In the genomic region with DNA sequence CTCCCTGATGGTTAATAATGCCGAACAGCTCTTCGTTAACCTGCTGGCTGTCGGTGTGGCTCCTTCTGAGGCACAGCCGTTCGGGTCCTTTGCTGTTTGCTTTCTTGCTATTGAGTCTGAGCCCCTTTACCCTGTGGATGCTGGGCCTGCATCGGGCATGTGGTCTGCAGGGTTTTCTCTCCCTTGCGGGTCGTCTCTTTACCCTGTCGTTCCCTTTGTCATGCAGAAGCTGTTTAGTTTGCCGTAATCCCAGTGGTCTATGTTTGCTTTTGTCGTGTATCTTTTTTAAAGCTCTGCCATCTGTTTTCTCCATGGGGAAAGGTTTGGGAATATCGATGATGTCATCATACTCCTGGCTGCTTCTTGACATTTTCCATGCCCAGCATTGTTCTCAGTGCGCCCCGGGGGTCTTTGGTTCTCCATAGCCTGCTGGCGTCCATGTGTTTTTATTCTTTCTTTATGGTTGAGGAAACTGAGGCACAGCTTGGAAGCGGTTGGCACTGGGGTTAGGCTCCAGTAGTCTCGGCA, we compare ENCODE assay signal across 13 cellular contexts.
"Had no signal": no experiment of that assay in that cellular context is flagged by ENCODE, and none has a peak within 500 bp of the region (broad histone marks: within the 10 kb centered on the region; RNA-seq: fewer than 3 reads in every experiment).

No MANE protein-coding gene starts in this region.

- H3K4me3 Mint-ChIP-seq: activated B cell treated with CpG ODN at 0.5 μM for 24 hours; activated CD4-positive, alpha-beta T cell treated with anti-CD3 and anti-CD28 coated beads, Interleukin-2, amount 10 ng/mL, durations not matched to agents 24 days and 14 days; activated naive CD4-positive, alpha-beta T cell treated with anti-CD3 and anti-CD28 coated beads, Interleukin-2, amount 50 U/mL, for 24 hours; dendritic cell treated with granulocyte-macrophage colony-stimulating factor and Interleukin-4, amounts not matched to agents 40 ng/mL and 50 ng/mL, for 4 days; effector memory CD8-positive, alpha-beta T cell; nephron progenitor cell had no signal

- H3K36me3 ChIP-seq: ovary, thoracic aorta had no signal

- H3K27me3 ChIP-seq: ovary, stomach had no signal

- H3K9me3 Mint-ChIP-seq: activated B cell treated with CpG ODN at 0.5 μM for 24 hours; activated CD4-positive, alpha-beta T cell treated with anti-CD3 and anti-CD28 coated beads, Interleukin-2, amount 10 ng/mL, durations not matched to agents 24 days and 14 days; activated naive CD4-positive, alpha-beta T cell treated with anti-CD3 and anti-CD28 coated beads, Interleukin-2, amount 50 U/mL, for 24 hours; activated T-helper 2 cell treated with anti-CD3 and anti-CD28 coated beads, Interferon-gamma antibody, Interleukin-2, Interleukin-4, amounts not matched to agents 10 μg/mL and 5 μg/mL and 100 μg/mL, durations not matched to agents 14 hours and 24 hours and 36 hours; dendritic cell treated with granulocyte-macrophage colony-stimulating factor and Interleukin-4, amounts not matched to agents 40 ng/mL and 50 ng/mL, for 4 days; effector memory CD8-positive, alpha-beta T cell; nephron progenitor cell had no signal

- H3K27ac ChIP-seq: ovary, stomach, thoracic aorta had no signal

- H3K27ac Mint-ChIP-seq: activated B cell treated with CpG ODN at 0.5 μM for 24 hours; activated CD4-positive, alpha-beta T cell treated with anti-CD3 and anti-CD28 coated beads, Interleukin-2, amount 10 ng/mL, durations not matched to agents 24 days and 14 days; activated naive CD4-positive, alpha-beta T cell treated with anti-CD3 and anti-CD28 coated beads, Interleukin-2, amount 50 U/mL, for 24 hours; activated T-helper 2 cell treated with anti-CD3 and anti-CD28 coated beads, Interferon-gamma antibody, Interleukin-2, Interleukin-4, amounts not matched to agents 10 μg/mL and 5 μg/mL and 100 μg/mL, durations not matched to agents 14 hours and 24 hours and 36 hours; effector memory CD8-positive, alpha-beta T cell; nephron progenitor cell had no signal

- DNase-seq: activated B cell treated with CpG ODN at 0.5 μM for 24 hours; activated CD4-positive, alpha-beta T cell treated with anti-CD3 and anti-CD28 coated beads, Interleukin-2, amount 10 ng/mL, durations not matched to agents 24 days and 14 days; effector memory CD8-positive, alpha-beta T cell; hippocampal formation; nephron progenitor cell; ovary; stimulated activated CD4-positive, alpha-beta T cell treated with anti-CD3 and anti-CD28 coated beads, Interleukin-15, amount 100 ng/mL, for 24 hours; stimulated activated CD4-positive, alpha-beta T cell treated with anti-CD3 and anti-CD28 coated beads, Interleukin-4, amount 100 ng/mL, for 24 hours; stomach had no signal

- H3K9me3 ChIP-seq: ovary, stomach, thoracic aorta had no signal

- ATAC-seq: effector memory CD8-positive, alpha-beta T cell had no signal

- H3K27me3 Mint-ChIP-seq: activated B cell treated with CpG ODN at 0.5 μM for 24 hours; activated CD4-positive, alpha-beta T cell treated with anti-CD3 and anti-CD28 coated beads, Interleukin-2, amount 10 ng/mL, durations not matched to agents 24 days and 14 days; activated naive CD4-positive, alpha-beta T cell treated with anti-CD3 and anti-CD28 coated beads, Interleukin-2, amount 50 U/mL, for 24 hours; dendritic cell treated with granulocyte-macrophage colony-stimulating factor and Interleukin-4, amounts not matched to agents 40 ng/mL and 50 ng/mL, for 4 days; effector memory CD8-positive, alpha-beta T cell had no signal

- H3K4me3 ChIP-seq: ovary, stomach, thoracic aorta had no signal
